In genomic region chr22:49027122-49027670, GRCh38 we compare ENCODE assay signal across 12 cellular contexts.
"Had no signal": no experiment of that assay in that cellular context is flagged by ENCODE, and none has a peak within 500 bp of the region (broad histone marks: within the 10 kb centered on the region; RNA-seq: fewer than 3 reads in every experiment).

No MANE protein-coding gene starts in this region.

- FAIRE-seq: astrocyte, keratinocyte had no signal

- H3K27ac ChIP-seq: gastroesophageal sphincter, parathyroid adenoma, stomach, thoracic aorta, vagina had no signal

- H3K79me2 ChIP-seq: parathyroid adenoma had no signal

- H3K4me1 ChIP-seq: gastroesophageal sphincter, parathyroid adenoma, stomach, vagina had no signal

- H3K9me3 ChIP-seq: gastroesophageal sphincter, stomach, thoracic aorta, vagina had no signal

- H3K4me3 ChIP-seq: gastroesophageal sphincter, stomach, thoracic aorta, vagina had no signal

- DNase-seq: activated CD8-positive, alpha-beta T cell treated with anti-CD3 and anti-CD28 coated beads, Interleukin-2, amount 10 ng/mL, durations not matched to agents 7 days and 5 days; activated naive CD4-positive, alpha-beta T cell; effector memory CD8-positive, alpha-beta T cell; stimulated activated CD4-positive, alpha-beta T cell treated with anti-CD3 and anti-CD28 coated beads, Interleukin-4, amount 100 ng/mL, for 24 hours; stomach had no signal

- H3K9me3 Mint-ChIP-seq: activated T-helper 1 cell treated with anti-CD3 and anti-CD28 coated beads, Interleukin-12 subunit alpha, Interleukin-12 subunit beta, Interleukin-2, Interleukin-4 antibody, amounts not matched to agents 30 ng/mL and 10 ng/mL and 1 ng/mL, durations not matched to agents 14 hours and 24 hours and 36 hours; effector memory CD8-positive, alpha-beta T cell had no signal

- ATAC-seq: activated CD8-positive, alpha-beta T cell treated with anti-CD3 and anti-CD28 coated beads, Interleukin-2, amount 10 ng/mL, durations not matched to agents 7 days and 5 days; effector memory CD8-positive, alpha-beta T cell; gastroesophageal sphincter had no signal

- H3K4me3 Mint-ChIP-seq: activated CD8-positive, alpha-beta T cell treated with anti-CD3 and anti-CD28 coated beads, Interleukin-2, amount 10 ng/mL, durations not matched to agents 7 days and 5 days; activated T-helper 1 cell treated with anti-CD3 and anti-CD28 coated beads, Interleukin-12 subunit alpha, Interleukin-12 subunit beta, Interleukin-2, Interleukin-4 antibody, amounts not matched to agents 30 ng/mL and 10 ng/mL and 1 ng/mL, durations not matched to agents 14 hours and 24 hours and 36 hours; effector memory CD8-positive, alpha-beta T cell had no signal

- H3K27ac Mint-ChIP-seq: activated CD8-positive, alpha-beta T cell treated with anti-CD3 and anti-CD28 coated beads, Interleukin-2, amount 10 ng/mL, durations not matched to agents 7 days and 5 days; activated T-helper 1 cell treated with anti-CD3 and anti-CD28 coated beads, Interleukin-12 subunit alpha, Interleukin-12 subunit beta, Interleukin-2, Interleukin-4 antibody, amounts not matched to agents 30 ng/mL and 10 ng/mL and 1 ng/mL, durations not matched to agents 14 hours and 24 hours and 36 hours had no signal

- H3K36me3 ChIP-seq: gastroesophageal sphincter, stomach, thoracic aorta, vagina had no signal

- H3K9ac ChIP-seq: parathyroid adenoma had no signal

- H3K27me3 ChIP-seq: vagina had no signal

- H2AFZ ChIP-seq: parathyroid adenoma had no signal
